In the genomic region with DNA sequence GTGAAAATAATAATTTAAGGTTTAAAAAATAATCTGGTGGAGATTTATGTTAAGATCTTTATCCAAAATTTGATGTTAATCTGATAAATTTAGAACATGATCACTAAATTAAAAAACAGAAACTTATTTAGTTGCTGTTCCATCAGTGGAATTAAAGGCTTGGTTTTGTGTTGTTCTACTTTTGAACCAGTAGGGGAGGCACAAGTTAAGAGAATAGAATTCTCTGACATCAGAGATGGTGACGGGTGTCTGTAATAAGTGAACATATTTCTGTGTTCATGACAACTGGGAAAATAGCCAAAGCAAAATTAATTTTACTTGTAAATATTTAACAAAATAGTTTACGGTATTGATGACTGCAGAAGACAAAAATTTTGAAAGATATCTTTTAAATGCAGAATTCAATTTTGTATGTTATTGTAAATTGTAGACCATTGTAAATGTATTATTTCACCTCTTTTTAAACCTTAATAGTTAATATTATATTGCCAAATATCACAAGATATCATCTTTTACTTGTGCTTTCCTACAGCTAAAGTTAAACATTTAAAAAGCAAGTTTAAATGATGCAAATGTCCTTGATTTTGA, we compare ENCODE assay signal across 7 cellular contexts.
DNase-seq lines count a peak whose midpoint lies in the region; ATAC-seq and TF ChIP-seq lines count a peak whose summit lies in the region.

No MANE protein-coding gene starts in this region.

- no peaks in the 10 kb centered on the region for H4K20me1 ChIP-seq in HCT116 (ENCODE audit: insufficient read depth)

- DNase-seq in GM06990 (ENCODE audit: extremely low read depth, insufficient read length) (no peak), HCT116 (ENCODE audit: low read depth, low spot score) (peak; percentile 22), NCI-H2171 (lab: John Stamatoyannopoulos, UW) (peak; percentile 28), body of pancreas (no peak), left colon (no peak)

- intact Hi-C loops in HCT116 (cut with micrococcal nuclease) (loop anchor here (5.0 to 10.0 kb wide), 2 partner anchors 294 to 432 kb away; no protein-coding TSS in a partner anchor), body of pancreas (cut with DNase I) (no loop called here), left colon (cut with DNase I, micrococcal nuclease) (no loop called here)

- RAD21 ChIA-PET in HCT116 (lab: Charles Lee; ENCODE audit: low non-redundant PET in 1 of 2, low total read pairs in 2 of 2, uncharacterized antibody in 2 of 2, unreplicated experiment in 2 of 2): no interaction called here

- H2AFZ ChIP-seq in HCT116 (ENCODE audit: low read depth, low read length, poor library complexity, severe bottlenecking): no peak overlapping the region

- no peak overlapping the region for H3K9ac ChIP-seq in HCT116 (ENCODE audit: low read length)

- H3K27me3 ChIP-seq in GM06990 (replicated peaks; ENCODE audit: control insufficient read depth, insufficient read depth, low read length): no peaks in the 10 kb centered on the region
- no peaks in the 10 kb centered on the region for H3K27me3 ChIP-seq in HCT116 (ENCODE audit: insufficient read depth, low read length)
- no peaks in the 10 kb centered on the region for H3K27me3 ChIP-seq in body of pancreas

- ATAC-seq in HCT116 (peak; percentile 58), body of pancreas (peak; percentile 47), left colon (peak; percentile 76), GM19023 (IDR thresholded peaks at IDR 0.05; ENCODE audit: unreplicated experiment) (no peak), HG02852 (IDR thresholded peaks at IDR 0.05; ENCODE audit: unreplicated experiment) (no peak)

- WGBS in body of pancreas, 2 donors: 36 to 38% methylated on average over 2 of the region's 2 CpGs

- H3K9me3 ChIP-seq in HCT116 (ENCODE audit: control insufficient read depth in 1 of 2, insufficient read depth in 1 of 2, low read depth in 1 of 2, low read length in 2 of 2) (no peaks in the 10 kb centered on the region), body of pancreas (no peaks in the 10 kb centered on the region)

- no peak overlapping the region for H3K27ac ChIP-seq in HCT116 (ENCODE audit: low read depth, low read length)
- H3K27ac ChIP-seq in body of pancreas: no peak overlapping the region

- CTCF ChIA-PET in HCT116 (lab: Charles Lee): no interaction called here

- H3K4me3 ChIP-seq in GM06990 (replicated peaks; ENCODE audit: low read depth, low read length): no peak overlapping the region
- no peak overlapping the region for H3K4me3 ChIP-seq in HCT116 (replicated peaks in 1 of 2; ENCODE audit: low read depth in 1 of 2, low read length in 2 of 2)
- no peak overlapping the region for H3K4me3 ChIP-seq in body of pancreas

- H3K36me3 ChIP-seq in GM06990 (ENCODE audit: control insufficient read depth, insufficient read depth, low read length) (no peaks in the 10 kb centered on the region; the same call in 1 of the 2 replicates), HCT116 (ENCODE audit: control insufficient read depth in 1 of 2, insufficient read depth in 2 of 2, low read length in 2 of 2) (no peaks in the 10 kb centered on the region), body of pancreas (replicated peaks in 1 of 2; ENCODE audit: insufficient read depth in 1 of 2, low read depth in 2 of 2) (no peaks in the 10 kb centered on the region)

- BruUV-seq in HCT116 (replicated peaks; lab: Mats Ljungman, UMichigan): no TSS peak

- peak; percentile 74 for TF ChIP-seq RAD21 in HCT116 (IDR thresholded peaks at IDR 0.05; ENCODE audit: low read depth)

- no peak overlapping the region for H3K4me2 ChIP-seq in HCT116 (ENCODE audit: low read length)

- POLR2A ChIA-PET in HCT116 (lab: Charles Lee): no interaction called here

- no peak for TF ChIP-seq POLR2A in HCT116 (IDR thresholded peaks at IDR 0.05; ENCODE audit: borderline replicate concordance, extremely low read depth, insufficient read depth, insufficient read length)
- TF ChIP-seq POLR2A in body of pancreas (IDR thresholded peaks at IDR 0.05): no peak

- H3K9me2 ChIP-seq in HCT116 (ENCODE audit: insufficient read depth): no peaks in the 10 kb centered on the region

- no peaks in the 10 kb centered on the region for H3K79me2 ChIP-seq in HCT116 (ENCODE audit: insufficient read depth, low read length)

- TF ChIP-seq CTCF in GM06990 (IDR thresholded peaks at IDR 0.05; ENCODE audit: insufficient read depth, low read length, poor library complexity, severe bottlenecking) (peak; percentile 65), HCT116 (IDR thresholded peaks at IDR 0.05 in 2 of 3, conservative IDR thresholded peaks at IDR 0.05 in 1 of 3; ENCODE audit: borderline replicate concordance in 1 of 3, insufficient read depth in 1 of 3, low read depth in 2 of 3, low read length in 2 of 3) (peak; percentile 43 to 60 (median 51); a peak in 5 of 6 replicates), body of pancreas (IDR thresholded peaks at IDR 0.05) (peak in 6 of 7 experiments; percentile 44 to 65 (median 54))

- no peaks in the 10 kb centered on the region for H3K4me1 ChIP-seq in HCT116 (ENCODE audit: control insufficient read depth in 1 of 2, insufficient read depth in 2 of 2, low read length in 2 of 2)
- peaks cover 5% of the 10 kb centered on the region for H3K4me1 ChIP-seq in body of pancreas

TF ChIP-seq in HCT116, 20 proteins besides CTCF, POLR2A, EP300 and RAD21:
- no peak for TF ChIP-seq SRF (IDR thresholded peaks at IDR 0.05; ENCODE audit: low read depth)
- TF ChIP-seq, protein P1, sequence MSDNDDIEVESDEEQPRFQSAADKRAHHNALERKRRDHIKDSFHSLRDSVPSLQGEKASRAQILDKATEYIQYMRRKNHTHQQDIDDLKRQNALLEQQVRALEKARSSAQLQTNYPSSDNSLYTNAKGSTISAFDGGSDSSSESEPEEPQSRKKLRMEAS (IDR thresholded peaks at IDR 0.05): no peak
- no peak for TF ChIP-seq EZH2 (IDR thresholded peaks at IDR 0.05)
- TF ChIP-seq ZFX (IDR thresholded peaks at IDR 0.05): no peak
- TF ChIP-seq REST (IDR thresholded peaks at IDR 0.05; ENCODE audit: low read depth): no peak
- TF ChIP-seq CBX3 (IDR thresholded peaks at IDR 0.05; ENCODE audit: low read depth): no peak
- TF ChIP-seq CEBPB (IDR thresholded peaks at IDR 0.05; ENCODE audit: low read depth): no peak
- no peak for TF ChIP-seq FOSL1 (IDR thresholded peaks at IDR 0.05; ENCODE audit: low read depth)
- TF ChIP-seq, protein P2, sequence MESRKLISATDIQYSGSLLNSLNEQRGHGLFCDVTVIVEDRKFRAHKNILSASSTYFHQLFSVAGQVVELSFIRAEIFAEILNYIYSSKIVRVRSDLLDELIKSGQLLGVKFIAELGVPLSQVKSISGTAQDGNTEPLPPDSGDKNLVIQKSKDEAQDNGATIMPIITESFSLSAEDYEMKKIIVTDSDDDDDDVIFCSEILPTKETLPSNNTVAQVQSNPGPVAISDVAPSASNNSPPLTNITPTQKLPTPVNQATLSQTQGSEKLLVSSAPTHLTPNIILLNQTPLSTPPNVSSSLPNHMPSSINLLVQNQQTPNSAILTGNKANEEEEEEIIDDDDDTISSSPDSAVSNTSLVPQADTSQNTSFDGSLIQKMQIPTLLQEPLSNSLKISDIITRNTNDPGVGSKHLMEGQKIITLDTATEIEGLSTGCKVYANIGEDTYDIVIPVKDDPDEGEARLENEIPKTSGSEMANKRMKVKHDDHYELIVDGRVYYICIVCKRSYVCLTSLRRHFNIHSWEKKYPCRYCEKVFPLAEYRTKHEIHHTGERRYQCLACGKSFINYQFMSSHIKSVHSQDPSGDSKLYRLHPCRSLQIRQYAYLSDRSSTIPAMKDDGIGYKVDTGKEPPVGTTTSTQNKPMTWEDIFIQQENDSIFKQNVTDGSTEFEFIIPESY (IDR thresholded peaks at IDR 0.05; ENCODE audit: extremely low read depth, insufficient replicate concordance, low read length): no peak
- no peak for TF ChIP-seq EZH2phosphoT487 (IDR thresholded peaks at IDR 0.05; ENCODE audit: borderline replicate concordance)
- TF ChIP-seq ATF3 (IDR thresholded peaks at IDR 0.05): no peak
- no peak for TF ChIP-seq SIN3A (IDR thresholded peaks at IDR 0.05; ENCODE audit: low read depth)
- TF ChIP-seq YY1 (IDR thresholded peaks at IDR 0.05; ENCODE audit: extremely low read depth, insufficient replicate concordance, low read depth, low read length): no peak
- TF ChIP-seq POLR2AphosphoS5 (IDR thresholded peaks at IDR 0.05; ENCODE audit: low read depth, low read length): no peak
- TF ChIP-seq SP1 (IDR thresholded peaks at IDR 0.05; ENCODE audit: low read depth): no peak
- no peak for TF ChIP-seq ELF1 (IDR thresholded peaks at IDR 0.05; ENCODE audit: borderline replicate concordance, low read depth)

Comparison
In these comparisons a context has a peak if more than half of its experiments do, and no peak if none do; other contexts are left out.
1. DNase-seq: peak in HCT116 (single experiment) and NCI-H2171 (single experiment); none in GM06990 (single experiment), body of pancreas (0 of 4) and left colon (0 of 2).
2. ATAC-seq: peak in HCT116 (single experiment), body of pancreas (single experiment) and left colon (single experiment); none in GM19023 (single experiment) and HG02852 (single experiment).
3. Peak in every context shown above with its lines, with median percentiles within 50 percentile points of each other: CTCF ChIP-seq.